In genomic region chr6:140744648-140745320, GRCh38 we compare ENCODE assay signal across 9 cellular contexts.
A peak's percentile ranks its signal among the peaks of the same experiment; 100 is the strongest.
DNase-seq lines count a peak whose midpoint lies in the region; ATAC-seq lines count a peak whose summit lies in the region.
"Had no signal": no experiment of that assay in that cellular context is flagged by ENCODE, and none has a peak within 500 bp of the region (broad histone marks: within the 10 kb centered on the region; RNA-seq: fewer than 3 reads in every experiment).

No MANE protein-coding gene starts in this region.

- H3K4me3 Mint-ChIP-seq in naive thymus-derived CD8-positive, alpha-beta T cell: no peak overlapping the region

- peaks cover 0 to 9% (median 0%) of the 10 kb centered on the region in 3 donors for H3K36me3 Mint-ChIP-seq in naive thymus-derived CD8-positive, alpha-beta T cell

- ATAC-seq in GM21737 (IDR thresholded peaks at IDR 0.05; ENCODE audit: unreplicated experiment): peak; percentile 59
- no peak for ATAC-seq in naive thymus-derived CD8-positive, alpha-beta T cell
- ATAC-seq in left ventricle myocardium superior: no peak

- H3K27ac Mint-ChIP-seq in naive thymus-derived CD8-positive, alpha-beta T cell: no peak overlapping the region

- no peaks in the 10 kb centered on the region for H3K27me3 Mint-ChIP-seq in naive thymus-derived CD8-positive, alpha-beta T cell

- no peaks in the 10 kb centered on the region for H3K4me1 Mint-ChIP-seq in naive thymus-derived CD8-positive, alpha-beta T cell

- DNase-seq in GM04504 (ENCODE audit: low read depth) (peak; percentile 25), HS-5 (ENCODE audit: low read depth) (peak; percentile 13), fibroblast of gingiva (ENCODE audit: low read depth) (peak; percentile 59), LoVo (ENCODE audit: low spot score) (no peak), iPS-NIHi7 (ENCODE audit: extremely low spot score) (no peak), left ventricle myocardium superior (no peak)
- no peak for DNase-seq in naive thymus-derived CD8-positive, alpha-beta T cell
- DNase-seq: GF-D8 had no signal

- H3K9me3 Mint-ChIP-seq in naive thymus-derived CD8-positive, alpha-beta T cell: peaks cover 4 to 25% (median 14%) of the 10 kb centered on the region in 9 donors

- intact Hi-C loops in left ventricle myocardium superior (cut with micrococcal nuclease): no loop called here

- POLR2A ChIA-PET in naive thymus-derived CD8-positive, alpha-beta T cell (lab: Charles Lee): no interaction called here

Comparison
In these comparisons a context has a peak if more than half of its experiments do, and no peak if none do; other contexts are left out.
1. DNase-seq: peak in GM04504 (single experiment), HS-5 (single experiment) and fibroblast of gingiva (single experiment); none in LoVo (single experiment), naive thymus-derived CD8-positive, alpha-beta T cell (0 of 10), iPS-NIHi7 (single experiment) and left ventricle myocardium superior (single experiment).